ENCODE assay signal across 8 cellular contexts in genomic region chr12:110403975-110404675, GRCh38. TPM values are rescaled to one million over a fixed set of nuclear protein-coding genes. Genes with fewer than 3 reads are reported as not detected.
A peak's percentile ranks its signal among the peaks of the same experiment; 100 is the strongest.
DNase-seq lines count a peak whose midpoint lies in the region; ATAC-seq and TF ChIP-seq lines count a peak whose summit lies in the region.

No MANE protein-coding gene starts in this region.

- H3K27me3 Mint-ChIP-seq in IgD-negative memory B cell, result no peaks in the 10 kb centered on the region
- no peaks in the 10 kb centered on the region for H3K27me3 Mint-ChIP-seq in activated T-cell treated with anti-CD3 and anti-CD28 coated beads, Interleukin-2, amount 50 U/mL, for 4 hours (ENCODE audit: low read depth)

- H3K27ac Mint-ChIP-seq in IgD-negative memory B cell, result peak overlapping the region; percentile 99 to 100 (median 99)

- H3K4me3 ChIP-seq in PC-3 (ENCODE audit: low read length), result peak overlapping the region; percentile 78
- H3K4me3 ChIP-seq in esophagus (ENCODE audit: low read depth in 1 of 2, low read length in 2 of 2), result peak overlapping the region; percentile 33 to 83
- peak overlapping the region; percentile 56 for H3K4me3 ChIP-seq in mucosa of stomach (ENCODE audit: low read length)

- CTCF ChIA-PET in PC-3 (lab: Charles Lee), result interaction anchor here (0.6 kb wide), 1 partner anchor 314 kb away, joined by 3 read pairs; no protein-coding TSS in a partner anchor

- no peaks in the 10 kb centered on the region for H3K9me3 Mint-ChIP-seq in IgD-negative memory B cell
- no peaks in the 10 kb centered on the region for H3K9me3 Mint-ChIP-seq in activated T-cell treated with anti-CD3 and anti-CD28 coated beads, Interleukin-2, amount 50 U/mL, for 4 hours

- in situ Hi-C loops in GM13977 (cut with MboI; ENCODE audit: low pct_unique_long_range_greater_than_20kb, low sequenced_read_pairs, unreplicated experiment), result no loop called here

- H3K9me2 ChIP-seq in PC-3 (replicated peaks; ENCODE audit: low read length), result no peaks in the 10 kb centered on the region

- peaks cover 15% of the 10 kb centered on the region; the same call in 1 of the 2 replicates for H3K36me3 ChIP-seq in PC-3 (ENCODE audit: low read depth, low read length)
- peaks cover 2 to 5% of the 10 kb centered on the region in 2 donors for H3K36me3 ChIP-seq in esophagus (ENCODE audit: control insufficient read depth in 2 of 2, insufficient read depth in 2 of 2, low read length in 1 of 2)
- no peaks in the 10 kb centered on the region for H3K36me3 ChIP-seq in mucosa of stomach (ENCODE audit: control insufficient read depth, insufficient read depth, low read length)

- DNase-seq in GM13977 (ENCODE audit: low spot score) (peak; percentile 87), PC-3 (peak; percentile 85)
- peak; percentile 79 for DNase-seq in activated T-cell treated with anti-CD3 and anti-CD28 coated beads, Interleukin-2, amount 50 U/mL, for 4 hours
- peak; percentile 67 for DNase-seq in stimulated activated CD8-positive, alpha-beta memory T cell treated with anti-CD3 and anti-CD28 coated beads, Interleukin-4, amount 100 ng/mL, for 24 hours (ENCODE audit: low read depth)

- peak overlapping the region; percentile 91 for H3K4me2 ChIP-seq in PC-3 (ENCODE audit: low read length)

- TF ChIP-seq CTCF in GM13977 (IDR thresholded peaks at IDR 0.05; ENCODE audit: extremely low read depth, insufficient read depth, missing control alignments) (no peak), PC-3 (conservative IDR thresholded peaks at IDR 0.05; ENCODE audit: low read depth, low read length) (no peak)

- peaks cover 2% of the 10 kb centered on the region for H3K36me3 Mint-ChIP-seq in IgD-negative memory B cell
- peaks cover 14% of the 10 kb centered on the region for H3K36me3 Mint-ChIP-seq in activated T-cell treated with anti-CD3 and anti-CD28 coated beads, Interleukin-2, amount 50 U/mL, for 4 hours (ENCODE audit: insufficient read depth)

- H3K4me1 Mint-ChIP-seq in IgD-negative memory B cell, result peaks cover 17 to 22% (median 21%) of the 10 kb centered on the region in 3 donors
- peaks cover 30% of the 10 kb centered on the region for H3K4me1 Mint-ChIP-seq in activated T-cell treated with anti-CD3 and anti-CD28 coated beads, Interleukin-2, amount 50 U/mL, for 4 hours (ENCODE audit: low read depth)

- POLR2A ChIA-PET in PC-3 (lab: Charles Lee; ENCODE audit: unreplicated experiment), result no interaction called here

- H4K20me1 ChIP-seq in PC-3 (ENCODE audit: low read length), result no peaks in the 10 kb centered on the region

- peak overlapping the region in 3 of 4 donors; percentile 98 to 100 (median 99) for H3K4me3 Mint-ChIP-seq in IgD-negative memory B cell
- peak overlapping the region; percentile 100 for H3K4me3 Mint-ChIP-seq in activated T-cell treated with anti-CD3 and anti-CD28 coated beads, Interleukin-2, amount 50 U/mL, for 4 hours

- TSS peak; percentile 98 for BruUV-seq in PC-3 (replicated peaks; lab: Mats Ljungman, UMichigan)

- peaks cover 47% of the 10 kb centered on the region for H3K79me2 ChIP-seq in PC-3 (ENCODE audit: low read length)

- 16 to 17% methylated on average over 21 of the region's 21 CpGs for WGBS in esophagus, 2 donors

- peak overlapping the region; percentile 88 for H3K27ac ChIP-seq in PC-3 (ENCODE audit: low read length)
- peak overlapping the region; percentile 73 to 74 for H3K27ac ChIP-seq in esophagus (ENCODE audit: low read depth in 2 of 2, low read length in 1 of 2)

- H2AFZ ChIP-seq in PC-3 (ENCODE audit: low read length), result peak overlapping the region; percentile 100

- H3K9ac ChIP-seq in PC-3 (ENCODE audit: low read length) (peak overlapping the region; percentile 92), mucosa of stomach (ENCODE audit: low read length) (peak overlapping the region; percentile 94)

- no peaks in the 10 kb centered on the region for H3K27me3 ChIP-seq in PC-3 (ENCODE audit: low read length)
- no peaks in the 10 kb centered on the region for H3K27me3 ChIP-seq in esophagus (ENCODE audit: control insufficient read depth in 1 of 2, insufficient read depth in 2 of 2, low read length in 2 of 2)
- no peaks in the 10 kb centered on the region for H3K27me3 ChIP-seq in mucosa of stomach (ENCODE audit: control insufficient read depth, insufficient read depth, low read length)

- ATAC-seq in PC-3, result peak; percentile 52
- peak; percentile 60 to 65 for ATAC-seq in activated T-cell treated with anti-CD3 and anti-CD28 coated beads, Interleukin-2, amount 50 U/mL, for 4 hours
- ATAC-seq in GM18498 (IDR thresholded peaks at IDR 0.05; ENCODE audit: unreplicated experiment), result no peak

- no peaks in the 10 kb centered on the region for H3F3A ChIP-seq in PC-3 (ENCODE audit: low read length, unreplicated experiment)

- intact Hi-C loops in PC-3 (cut with micrococcal nuclease), result loop anchor here (5.0 kb wide), 1 partner anchor 357 kb away; the partner anchor contains the start of gene C12orf76

- H3K4me1 ChIP-seq in PC-3 (ENCODE audit: insufficient read depth, low read length) (peaks cover 12% of the 10 kb centered on the region), esophagus (ENCODE audit: control insufficient read depth in 2 of 2, insufficient read depth in 2 of 2, low read length in 1 of 2) (peaks cover 0 to 3% of the 10 kb centered on the region in 2 donors), mucosa of stomach (ENCODE audit: control insufficient read depth, insufficient read depth, low read length) (peaks cover 7% of the 10 kb centered on the region)

- no peaks in the 10 kb centered on the region for H3K9me3 ChIP-seq in PC-3 (ENCODE audit: low read length)
- H3K9me3 ChIP-seq in esophagus (ENCODE audit: control insufficient read depth in 2 of 2, insufficient read depth in 1 of 2, low read depth in 1 of 2, low read length in 1 of 2), result no peaks in the 10 kb centered on the region
- no peaks in the 10 kb centered on the region for H3K9me3 ChIP-seq in mucosa of stomach (ENCODE audit: control insufficient read depth, low read length)

RNA-seq across cellular contexts. Expression of gene ANAPC7, which starts 0.6 kb away (rescaled TPM):
- polyA plus RNA-seq in IgD-negative memory B cell, result 24.9 TPM
- 80.5 and 112 TPM in 2 replicates for total RNA-seq in PC-3 (2014; rRNA removed)
- total RNA-seq in activated T-cell treated with anti-CD3 and anti-CD28 coated beads, Interleukin-2, amount 50 U/mL, for 4 hours, result 10 to 100 TPM; 54.6 to 61.5 (median 58.4) TPM
- 10 to 100 TPM; 49.6 to 75.8 TPM for polyA plus RNA-seq in esophagus

RNA-seq across cellular contexts. Expression of gene ARPC3, which starts 46.0 kb away (rescaled TPM):
- 1,315 TPM for polyA plus RNA-seq in IgD-negative memory B cell
- 202 and 292 TPM in 2 replicates for total RNA-seq in PC-3 (2014; rRNA removed)
- 100 to 1,000 TPM; 217 to 229 (median 225) TPM for total RNA-seq in activated T-cell treated with anti-CD3 and anti-CD28 coated beads, Interleukin-2, amount 50 U/mL, for 4 hours
- 100 to 1,000 TPM; 395 to 601 TPM for polyA plus RNA-seq in esophagus
